8 cellular contexts compared by ENCODE assay signal in the genomic region with DNA sequence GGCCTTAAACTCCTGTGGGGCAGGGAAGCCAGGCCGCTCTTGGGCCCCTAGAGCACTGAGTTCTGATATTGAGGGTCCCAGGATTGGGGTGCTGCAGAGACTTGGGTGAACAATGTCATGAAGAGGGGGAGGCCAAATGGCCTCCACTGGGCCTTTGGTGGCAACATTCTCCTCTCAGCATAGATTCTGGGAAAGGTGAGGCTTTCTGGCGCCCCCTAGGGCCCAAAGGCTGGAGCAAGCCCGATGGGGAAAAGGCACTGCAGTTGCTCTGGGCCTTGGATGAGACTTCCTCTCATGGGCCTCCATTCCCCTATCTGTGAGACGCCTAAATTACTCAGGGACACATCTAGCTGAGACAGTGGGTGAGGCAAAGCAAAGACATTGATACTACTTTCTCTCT.
DNase-seq lines count a peak whose midpoint lies in the region; ATAC-seq and TF ChIP-seq lines count a peak whose summit lies in the region.

No MANE protein-coding gene starts in this region.

- TF ChIP-seq CTCF in GM06990 (IDR thresholded peaks at IDR 0.05; ENCODE audit: insufficient read depth, low read length, poor library complexity, severe bottlenecking), result peak; percentile 88
- peak in 2 of 7 experiments; percentile 7 to 36 for TF ChIP-seq CTCF in stomach (IDR thresholded peaks at IDR 0.05)

- TF ChIP-seq POLR2A in stomach (IDR thresholded peaks at IDR 0.05), result no peak

- no peaks in the 10 kb centered on the region for H3K9me3 Mint-ChIP-seq in activated T-helper 2 cell treated with anti-CD3 and anti-CD28 coated beads, Interferon-gamma antibody, Interleukin-2, Interleukin-4, amounts not matched to agents 10 μg/mL and 5 μg/mL and 100 μg/mL, durations not matched to agents 14 hours and 24 hours and 36 hours

- peaks cover under 1 to 58% (median 9%) of the 10 kb centered on the region in 4 donors for H3K4me1 ChIP-seq in stomach

- H3K36me3 Mint-ChIP-seq in activated T-helper 2 cell treated with anti-CD3 and anti-CD28 coated beads, Interferon-gamma antibody, Interleukin-2, Interleukin-4, amounts not matched to agents 10 μg/mL and 5 μg/mL and 100 μg/mL, durations not matched to agents 14 hours and 24 hours and 36 hours (ENCODE audit: low read depth), result no peaks in the 10 kb centered on the region

- DNase-seq in A172 (ENCODE audit: low spot score) (peak; percentile 26), GM06990 (ENCODE audit: extremely low read depth, insufficient read length) (no peak), NCI-H1694 treated with DMSO at 0.1 percent for 48 hours (lab: John Stamatoyannopoulos, UW) (peak; percentile 22), islet precursor cell (peak; percentile 72), stomach (peak; percentile 34)
- DNase-seq in activated T-helper 2 cell treated with anti-CD3 and anti-CD28 coated beads, Interferon-gamma antibody, Interleukin-2, Interleukin-4, amounts not matched to agents 10 μg/mL and 5 μg/mL and 100 μg/mL, durations not matched to agents 14 hours and 24 hours and 36 hours (ENCODE audit: low spot score), result peak; percentile 14

- ATAC-seq in HG02588 (IDR thresholded peaks at IDR 0.05; ENCODE audit: unreplicated experiment) (no peak), GM21825 (IDR thresholded peaks at IDR 0.05; ENCODE audit: unreplicated experiment) (no peak)

- no peak overlapping the region for H3K4me3 Mint-ChIP-seq in activated T-helper 2 cell treated with anti-CD3 and anti-CD28 coated beads, Interferon-gamma antibody, Interleukin-2, Interleukin-4, amounts not matched to agents 10 μg/mL and 5 μg/mL and 100 μg/mL, durations not matched to agents 14 hours and 24 hours and 36 hours (ENCODE audit: low read depth)

- H3K27me3 Mint-ChIP-seq in activated T-helper 2 cell treated with anti-CD3 and anti-CD28 coated beads, Interferon-gamma antibody, Interleukin-2, Interleukin-4, amounts not matched to agents 10 μg/mL and 5 μg/mL and 100 μg/mL, durations not matched to agents 14 hours and 24 hours and 36 hours (ENCODE audit: low read depth), result peaks cover 9% of the 10 kb centered on the region

- H3K27me3 ChIP-seq in GM06990 (replicated peaks; ENCODE audit: control insufficient read depth, insufficient read depth, low read length) (no peaks in the 10 kb centered on the region; the same call in 1 of the 2 replicates), stomach (no peaks in the 10 kb centered on the region)

- no peaks in the 10 kb centered on the region for H3K9me3 ChIP-seq in stomach

- no peak overlapping the region for H3K4me3 ChIP-seq in GM06990 (replicated peaks; ENCODE audit: low read depth, low read length)
- no peak overlapping the region for H3K4me3 ChIP-seq in stomach

- 58 to 80% (median 66%) methylated on average over 4 of the region's 4 CpGs for WGBS in stomach, 5 donors

- H3K27ac ChIP-seq in stomach, result no peak overlapping the region

- peaks cover 6% of the 10 kb centered on the region for H3K4me1 Mint-ChIP-seq in activated T-helper 2 cell treated with anti-CD3 and anti-CD28 coated beads, Interferon-gamma antibody, Interleukin-2, Interleukin-4, amounts not matched to agents 10 μg/mL and 5 μg/mL and 100 μg/mL, durations not matched to agents 14 hours and 24 hours and 36 hours (ENCODE audit: low read depth)

- no peaks in the 10 kb centered on the region for H3K36me3 ChIP-seq in GM06990 (ENCODE audit: control insufficient read depth, insufficient read depth, low read length)
- H3K36me3 ChIP-seq in stomach, result no peaks in the 10 kb centered on the region

- intact Hi-C loops in activated T-helper 2 cell treated with anti-CD3 and anti-CD28 coated beads, Interferon-gamma antibody, Interleukin-2, Interleukin-4, amounts not matched to agents 10 μg/mL and 5 μg/mL and 100 μg/mL, durations not matched to agents 14 hours and 24 hours and 36 hours (cut with micrococcal nuclease), result loop anchor here (5.0 kb wide), 2 partner anchors 134 to 166 kb away; a partner anchor contains a TSS
- intact Hi-C loops in stomach (cut with DNase I; ENCODE audit: low total_unique reads), result no loop called here

- TF ChIP-seq EP300 in stomach (IDR thresholded peaks at IDR 0.05), result no peak

- no peak overlapping the region for H3K27ac Mint-ChIP-seq in activated T-helper 2 cell treated with anti-CD3 and anti-CD28 coated beads, Interferon-gamma antibody, Interleukin-2, Interleukin-4, amounts not matched to agents 10 μg/mL and 5 μg/mL and 100 μg/mL, durations not matched to agents 14 hours and 24 hours and 36 hours
